27 cellular contexts compared by ENCODE assay signal in genomic region chr10:96638120-96638519, GRCh38.
"Had no signal": no experiment of that assay in that cellular context is flagged by ENCODE, and none has a peak within 500 bp of the region (broad histone marks: within the 10 kb centered on the region; RNA-seq: fewer than 3 reads in every experiment).

No MANE protein-coding gene starts in this region.

- H3K36me3 ChIP-seq: ovary, right atrium auricular region, suprapubic skin, thoracic aorta, tibial artery, upper lobe of right lung had no signal

- FAIRE-seq: islet of Langerhans, kidney, urothelium cell line had no signal

- H3K9me3 ChIP-seq: left lung, ovary, right atrium auricular region, suprapubic skin, thoracic aorta, tibial artery, upper lobe of right lung had no signal

- H3K27me3 Mint-ChIP-seq: natural killer cell treated with Interleukin-12 subunit alpha and Interleukin-12 subunit beta and Interleukin-15 and Interleukin-18, amount 100 ng/mL, for 72 hours; progenitor cell of endocrine pancreas had no signal

- H3K4me3 ChIP-seq: left lung, lung, ovary, right atrium auricular region, skin epidermis, suprapubic skin, thoracic aorta, tibial artery, upper lobe of right lung had no signal

- H3K9me3 Mint-ChIP-seq: immature natural killer cell; mesothelial cell of epicardium; natural killer cell treated with Interleukin-12 subunit alpha and Interleukin-12 subunit beta and Interleukin-15 and Interleukin-18, amount 100 ng/mL, for 72 hours had no signal

- ATAC-seq: left lung; naive thymus-derived CD4-positive, alpha-beta T cell; natural killer cell treated with Interleukin-12 subunit alpha and Interleukin-12 subunit beta and Interleukin-15 and Interleukin-18, amount 100 ng/mL, for 72 hours; sciatic nerve; stimulated activated naive CD8-positive, alpha-beta T cell treated with anti-CD3 and anti-CD28 coated beads, Interleukin-15, Interleukin-2, amounts not matched to agents 100 U/mL and 50 U/mL, for 24 hours; upper lobe of right lung had no signal

- H3K27ac Mint-ChIP-seq: mesothelial cell of epicardium; naive thymus-derived CD4-positive, alpha-beta T cell; progenitor cell of endocrine pancreas had no signal

- H3K4me1 ChIP-seq: tibial artery, upper lobe of right lung had no signal

- H3K4me3 Mint-ChIP-seq: immature natural killer cell; mesothelial cell of epicardium; naive thymus-derived CD4-positive, alpha-beta T cell; natural killer cell treated with Interleukin-12 subunit alpha and Interleukin-12 subunit beta and Interleukin-15 and Interleukin-18, amount 100 ng/mL, for 72 hours had no signal

- H3K36me3 Mint-ChIP-seq: mesothelial cell of epicardium; naive thymus-derived CD4-positive, alpha-beta T cell had no signal

- DNase-seq: hypothalamus; immature natural killer cell; kidney; left colon; left lung; mesendoderm; naive thymus-derived CD4-positive, alpha-beta T cell; ovary; stimulated activated CD4-positive, alpha-beta T cell treated with anti-CD3 and anti-CD28 coated beads, Interleukin-12 subunit alpha, Interleukin-12 subunit beta, amount 100 ng/mL, for 4 hours; stimulated activated CD4-positive, alpha-beta T cell treated with anti-CD3 and anti-CD28 coated beads, Interleukin-15, amount 100 ng/mL, for 24 hours; stimulated activated CD4-positive, alpha-beta T cell treated with anti-CD3 and anti-CD28 coated beads, Interleukin-2, amount 100 ng/mL, for 24 hours; stimulated activated CD4-positive, alpha-beta T cell treated with anti-CD3 and anti-CD28 coated beads, Interleukin-4, amount 100 ng/mL, for 1 hour; stimulated activated naive CD8-positive, alpha-beta T cell treated with anti-CD3 and anti-CD28 coated beads, Interleukin-15, Interleukin-2, amounts not matched to agents 100 U/mL and 50 U/mL, for 24 hours; tibial artery; trophoblast cell; upper lobe of right lung had no signal

- H3K27ac ChIP-seq: left lung, ovary, right atrium auricular region, skin epidermis, suprapubic skin, thoracic aorta, tibial artery, upper lobe of right lung had no signal

- H3K27me3 ChIP-seq: left lung, ovary, right atrium auricular region, suprapubic skin had no signal
